27 cellular contexts compared by ENCODE assay signal in the genomic region with DNA sequence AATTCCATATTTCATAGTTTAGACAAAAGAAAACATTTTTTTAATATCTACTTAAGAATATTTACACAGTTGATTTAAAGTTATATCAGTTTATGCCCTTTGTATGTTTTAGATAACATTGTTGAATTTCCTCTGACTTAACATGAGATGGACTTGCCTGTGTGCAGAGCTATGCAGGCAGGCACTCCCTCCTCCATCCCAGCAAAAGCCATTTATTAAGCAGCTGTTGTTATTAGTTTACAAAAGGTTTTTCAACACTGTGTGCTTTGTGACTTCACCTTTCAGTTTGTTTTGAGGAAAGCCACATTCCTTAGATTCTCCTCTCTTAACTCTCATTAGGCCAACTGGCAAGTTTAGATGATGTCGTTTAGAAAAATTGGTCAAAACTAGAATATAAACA.
DNase-seq lines count a peak whose midpoint lies in the region; ATAC-seq, FAIRE-seq and TF ChIP-seq lines count a peak whose summit lies in the region.
"Had no signal": no experiment of that assay in that cellular context is flagged by ENCODE, and none has a peak within 500 bp of the region (broad histone marks: within the 10 kb centered on the region; RNA-seq: fewer than 3 reads in every experiment).

No MANE protein-coding gene starts in this region.

- H3K4me3 Mint-ChIP-seq in activated CD4-positive, alpha-beta T cell treated with anti-CD3 and anti-CD28 coated beads, Interleukin-2, amount 10 ng/mL, durations not matched to agents 24 days and 14 days = no peak overlapping the region
- H3K4me3 Mint-ChIP-seq in activated CD8-positive, alpha-beta T cell treated with anti-CD3 and anti-CD28 coated beads for 36 hours = no peak overlapping the region
- H3K4me3 Mint-ChIP-seq: activated CD4-positive, alpha-beta memory T cell treated with anti-CD3 and anti-CD28 coated beads, Interleukin-2, amount 10 ng/mL, durations not matched to agents 7 days and 5 days had no signal

- CTCF ChIA-PET in activated CD8-positive, alpha-beta T cell treated with anti-CD3 and anti-CD28 coated beads for 36 hours (lab: Charles Lee) = interaction anchor here (1.1 kb wide), 1 partner anchor 9 kb away, joined by 3 read pairs; no protein-coding TSS in a partner anchor

- no peaks in the 10 kb centered on the region for H3K9me3 Mint-ChIP-seq in activated CD4-positive, alpha-beta T cell treated with anti-CD3 and anti-CD28 coated beads, Interleukin-2, amount 10 ng/mL, durations not matched to agents 24 days and 14 days
- no peaks in the 10 kb centered on the region for H3K9me3 Mint-ChIP-seq in activated CD8-positive, alpha-beta T cell treated with anti-CD3 and anti-CD28 coated beads for 36 hours
- H3K9me3 Mint-ChIP-seq: activated CD4-positive, alpha-beta memory T cell treated with anti-CD3 and anti-CD28 coated beads, Interleukin-2, amount 10 ng/mL, durations not matched to agents 7 days and 5 days had no signal

- no peaks in the 10 kb centered on the region for H3K4me1 Mint-ChIP-seq in activated CD4-positive, alpha-beta T cell treated with anti-CD3 and anti-CD28 coated beads, Interleukin-2, amount 10 ng/mL, durations not matched to agents 24 days and 14 days
- H3K4me1 Mint-ChIP-seq in activated CD8-positive, alpha-beta T cell treated with anti-CD3 and anti-CD28 coated beads for 36 hours (ENCODE audit: low read depth) = no peaks in the 10 kb centered on the region
- H3K4me1 Mint-ChIP-seq: activated CD4-positive, alpha-beta memory T cell treated with anti-CD3 and anti-CD28 coated beads, Interleukin-2, amount 10 ng/mL, durations not matched to agents 7 days and 5 days had no signal

- no peaks in the 10 kb centered on the region for H3K27me3 Mint-ChIP-seq in activated CD4-positive, alpha-beta T cell treated with anti-CD3 and anti-CD28 coated beads, Interleukin-2, amount 10 ng/mL, durations not matched to agents 24 days and 14 days
- H3K27me3 Mint-ChIP-seq in activated CD8-positive, alpha-beta T cell treated with anti-CD3 and anti-CD28 coated beads for 36 hours = no peaks in the 10 kb centered on the region
- H3K27me3 Mint-ChIP-seq: activated CD4-positive, alpha-beta memory T cell treated with anti-CD3 and anti-CD28 coated beads, Interleukin-2, amount 10 ng/mL, durations not matched to agents 7 days and 5 days had no signal

- H3K4me3 ChIP-seq in ascending aorta = no peak overlapping the region
- H3K4me3 ChIP-seq in thoracic aorta = no peak overlapping the region
- H3K4me3 ChIP-seq: heart left ventricle, K562, psoas muscle, smooth muscle cell, upper lobe of left lung had no signal

- DNase-seq in ascending aorta (ENCODE audit: low spot score in 2 of 2) (no peak), lung microvascular endothelial cell (ENCODE audit: low read depth in 2 of 2) (peak; percentile 36 to 77), thoracic aorta (ENCODE audit: low spot score) (no peak), erythroblast (lab: John Stamatoyannopoulos, UW) (no peak)
- DNase-seq in activated CD4-positive, alpha-beta T cell treated with anti-CD3 and anti-CD28 coated beads, Interleukin-2, amount 10 ng/mL, durations not matched to agents 24 days and 14 days = no peak
- no peak for DNase-seq in activated CD8-positive, alpha-beta T cell treated with anti-CD3 and anti-CD28 coated beads for 36 hours
- DNase-seq: activated CD4-positive, alpha-beta memory T cell treated with anti-CD3 and anti-CD28 coated beads, Interleukin-2, amount 10 ng/mL, durations not matched to agents 7 days and 5 days; C1 segment of cervical spinal cord; COR-L47; heart left ventricle; left cardiac atrium; mesenchymal stem cell; NCI-H2029 treated with DMSO at 0.1 percent for 48 hours; NCI-H226; psoas muscle; SIG-M5; stimulated activated CD4-positive, alpha-beta T cell treated with anti-CD3 and anti-CD28 coated beads, Interleukin-2, amount 100 ng/mL, for 24 hours; T-helper 1 cell; upper lobe of left lung had no signal

- no peak for TF ChIP-seq CTCF in ascending aorta (IDR thresholded peaks at IDR 0.05)
- TF ChIP-seq CTCF in thoracic aorta (IDR thresholded peaks at IDR 0.05) = no peak
- TF ChIP-seq CTCF in activated CD8-positive, alpha-beta T cell treated with anti-CD3 and anti-CD28 coated beads for 36 hours (IDR thresholded peaks at IDR 0.05) = no peak

- H3K27me3 ChIP-seq in ascending aorta (no peaks in the 10 kb centered on the region), thoracic aorta (replicated peaks; ENCODE audit: insufficient read depth) (no peaks in the 10 kb centered on the region)
- H3K27me3 ChIP-seq: heart left ventricle, upper lobe of left lung had no signal

- FAIRE-seq in endometrium (lab: Jason Lieb, UNC) = peak; percentile 37
- FAIRE-seq: GM18507, K562, RCC 7860 had no signal

- H3K9me3 ChIP-seq in ascending aorta (no peaks in the 10 kb centered on the region), thoracic aorta (no peaks in the 10 kb centered on the region)
- H3K9me3 ChIP-seq: heart left ventricle, psoas muscle, upper lobe of left lung had no signal

- no peaks in the 10 kb centered on the region for H3K36me3 Mint-ChIP-seq in activated CD4-positive, alpha-beta T cell treated with anti-CD3 and anti-CD28 coated beads, Interleukin-2, amount 10 ng/mL, durations not matched to agents 24 days and 14 days (ENCODE audit: low read depth)
- no peaks in the 10 kb centered on the region for H3K36me3 Mint-ChIP-seq in activated CD8-positive, alpha-beta T cell treated with anti-CD3 and anti-CD28 coated beads for 36 hours (ENCODE audit: low read depth)
- H3K36me3 Mint-ChIP-seq: activated naive CD4-positive, alpha-beta T cell treated with anti-CD3 and anti-CD28 coated beads, Interleukin-2, amount 50 U/mL, for 72 hours had no signal

- intact Hi-C loops in ascending aorta (cut with DNase I) = no loop called here
- intact Hi-C loops in activated CD4-positive, alpha-beta T cell treated with anti-CD3 and anti-CD28 coated beads, Interleukin-2, amount 10 ng/mL, durations not matched to agents 24 days and 14 days (cut with micrococcal nuclease) = no loop called here
- intact Hi-C loops in activated CD8-positive, alpha-beta T cell treated with anti-CD3 and anti-CD28 coated beads for 36 hours (cut with micrococcal nuclease) = no loop called here

- no peak for ATAC-seq in thoracic aorta (ENCODE audit: insufficient number of reproducible peaks, low FRiP score, low read depth)
- no peak for ATAC-seq in activated CD8-positive, alpha-beta T cell treated with anti-CD3 and anti-CD28 coated beads for 36 hours
- ATAC-seq: activated CD4-positive, CD25-positive, alpha-beta regulatory T cell treated with anti-CD3 and anti-CD28 coated beads, Interleukin-2, amount 50 U/mL, for 24 hours; activated naive CD4-positive, alpha-beta T cell treated with anti-CD3 and anti-CD28 coated beads, Interleukin-2, amount 50 U/mL, for 72 hours; heart left ventricle; K562; left cardiac atrium; psoas muscle had no signal

- H3K4me1 ChIP-seq in ascending aorta (peaks cover 0 to 7% of the 10 kb centered on the region in 2 donors), thoracic aorta (ENCODE audit: control insufficient read depth in 1 of 2, low read depth in 2 of 2) (peaks cover 6 to 14% of the 10 kb centered on the region in 2 donors)
- H3K4me1 ChIP-seq: psoas muscle had no signal

- TF ChIP-seq POLR2A in erythroblast (IDR thresholded peaks at IDR 0.05; ENCODE audit: low read length) = no peak

- H3K36me3 ChIP-seq in ascending aorta (no peaks in the 10 kb centered on the region), thoracic aorta (no peaks in the 10 kb centered on the region)
- H3K36me3 ChIP-seq: heart left ventricle, upper lobe of left lung had no signal

- H3K27ac Mint-ChIP-seq in activated CD4-positive, alpha-beta T cell treated with anti-CD3 and anti-CD28 coated beads, Interleukin-2, amount 10 ng/mL, durations not matched to agents 24 days and 14 days = no peak overlapping the region
- no peak overlapping the region for H3K27ac Mint-ChIP-seq in activated CD8-positive, alpha-beta T cell treated with anti-CD3 and anti-CD28 coated beads for 36 hours
- H3K27ac Mint-ChIP-seq: activated CD4-positive, alpha-beta memory T cell treated with anti-CD3 and anti-CD28 coated beads, Interleukin-2, amount 10 ng/mL, durations not matched to agents 7 days and 5 days; activated naive CD4-positive, alpha-beta T cell treated with anti-CD3 and anti-CD28 coated beads, Interleukin-2, amount 50 U/mL, for 72 hours; activated T-helper 2 cell treated with anti-CD3 and anti-CD28 coated beads, Interferon-gamma antibody, Interleukin-2, Interleukin-4, amounts not matched to agents 10 μg/mL and 5 μg/mL and 100 μg/mL, durations not matched to agents 14 hours and 24 hours and 36 hours had no signal

- H3K27ac ChIP-seq in ascending aorta = peak overlapping the region; percentile 18 to 51
- peak overlapping the region; percentile 40 to 41 for H3K27ac ChIP-seq in thoracic aorta
- H3K27ac ChIP-seq: heart left ventricle, psoas muscle, upper lobe of left lung had no signal

- POLR2A ChIA-PET in activated CD8-positive, alpha-beta T cell treated with anti-CD3 and anti-CD28 coated beads for 36 hours (lab: Charles Lee) = no interaction called here

Comparison
In these comparisons a context has a peak if more than half of its experiments do, and no peak if none do; other contexts are left out.
1. DNase-seq: peak in lung microvascular endothelial cell (2 of 2); none in ascending aorta (0 of 2), thoracic aorta (single experiment), activated CD4-positive, alpha-beta T cell treated with anti-CD3 and anti-CD28 coated beads, Interleukin-2, amount 10 ng/mL, durations not matched to agents 24 days and 14 days (single experiment), erythroblast (0 of 2) and activated CD8-positive, alpha-beta T cell treated with anti-CD3 and anti-CD28 coated beads for 36 hours (single experiment).